Comparison of ENCODE assay signal across 22 cellular contexts in the genomic region with DNA sequence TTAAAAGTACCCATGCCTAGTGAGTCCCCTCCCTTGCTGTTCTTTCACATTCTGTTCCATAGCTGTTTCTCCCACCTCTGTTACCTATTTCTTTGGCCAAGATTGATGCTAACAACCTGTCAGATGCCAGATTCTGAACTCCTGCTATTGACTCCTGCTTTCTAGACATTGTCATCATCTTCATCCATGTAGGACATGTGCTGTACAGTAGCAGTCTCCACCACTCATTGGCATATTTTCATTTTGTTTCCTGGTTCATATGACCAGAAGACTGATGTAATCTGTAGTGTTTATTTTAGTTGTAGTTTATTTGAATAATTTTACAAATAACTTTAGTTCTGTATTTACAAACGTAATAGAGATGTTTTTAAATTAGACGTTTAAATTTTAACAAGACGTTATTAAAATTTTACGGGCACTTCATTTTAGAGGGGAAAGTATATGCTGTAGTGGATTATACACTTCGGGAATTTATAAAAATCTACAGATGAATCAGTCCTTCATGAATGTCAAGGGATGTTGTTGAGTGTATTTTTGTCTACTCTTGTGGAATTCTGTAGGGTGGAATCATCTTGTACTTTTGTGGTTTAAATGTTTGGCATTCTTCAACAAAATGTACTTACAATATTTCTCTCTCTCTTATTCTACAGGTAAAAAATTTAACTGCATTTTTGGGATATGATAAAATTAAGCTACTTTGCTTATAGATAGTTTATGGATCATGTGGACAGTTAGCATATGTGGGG. TPM values are rescaled to one million over a fixed set of nuclear protein-coding genes. Genes with fewer than 3 reads are reported as not detected.
DNase-seq lines count a peak whose midpoint lies in the region; ATAC-seq, FAIRE-seq and TF ChIP-seq lines count a peak whose summit lies in the region.
"Had no signal": no experiment of that assay in that cellular context is flagged by ENCODE, and none has a peak within 500 bp of the region (broad histone marks: within the 10 kb centered on the region; RNA-seq: fewer than 3 reads in every experiment).

No MANE protein-coding gene starts in this region.

- no peaks in the 10 kb centered on the region for H3K79me2 ChIP-seq in HepG2 (ENCODE audit: insufficient read depth, low read length)

- H3K27ac ChIP-seq in HepG2 (ENCODE audit: extremely low read length, insufficient read depth, low read length) (no peak overlapping the region), right lobe of liver (no peak overlapping the region), left ventricle myocardium inferior (replicated peaks) (no peak overlapping the region), adrenal gland (no peak overlapping the region)
- H3K27ac ChIP-seq: C4-2B, GM23248, HL-60, KMS-11 had no signal

- no peak overlapping the region for H3K9ac ChIP-seq in HepG2 (ENCODE audit: insufficient read depth, low read depth, low read length)
- H3K9ac ChIP-seq: GM23248, KMS-11 had no signal

- H3K27me3 ChIP-seq in HepG2 (ENCODE audit: control insufficient read depth in 1 of 2, insufficient read depth in 2 of 2, low read length in 2 of 2) (no peaks in the 10 kb centered on the region), right lobe of liver (no peaks in the 10 kb centered on the region), left ventricle myocardium inferior (ENCODE audit: low read depth) (no peaks in the 10 kb centered on the region), adrenal gland (no peaks in the 10 kb centered on the region)

- 97% methylated on average over 5 of the region's 5 CpGs for WGBS in HepG2 (ENCODE audit: low lambda C conversion rate)
- WGBS in right lobe of liver (ENCODE audit: insufficient coverage, low coverage, low lambda C conversion rate, missing lambda C conversion rate), result 92% methylated on average over 5 of the region's 5 CpGs
- WGBS in adrenal gland, 4 donors, result 95 to 99% (median 98%) methylated on average over 5 of the region's 5 CpGs

- no peak for TF ChIP-seq CTCF in HepG2 (CRISPR knock-in tag; IDR thresholded peaks at IDR 0.05)
- no peak for TF ChIP-seq CTCF in right lobe of liver (IDR thresholded peaks at IDR 0.05)
- no peak for TF ChIP-seq CTCF in left ventricle myocardium inferior (IDR thresholded peaks at IDR 0.05; ENCODE audit: borderline replicate concordance)
- no peak for TF ChIP-seq CTCF in adrenal gland (IDR thresholded peaks at IDR 0.05)

- POLR2A ChIA-PET in HepG2 (lab: Yijun Ruan, JAX), result no interaction called here

- no peak for ATAC-seq in HepG2
- no peak for ATAC-seq in right lobe of liver
- no peak for ATAC-seq in GM18858 (IDR thresholded peaks at IDR 0.05; ENCODE audit: unreplicated experiment)
- ATAC-seq: GM12878, Right ventricle myocardium inferior had no signal

- no peak overlapping the region for H3K4me2 ChIP-seq in HepG2 (ENCODE audit: low read depth, low read length)
- H3K4me2 ChIP-seq: KMS-11 had no signal

- no peaks in the 10 kb centered on the region for H4K20me1 ChIP-seq in HepG2 (ENCODE audit: insufficient read depth, low read length)

- intact Hi-C loops in HepG2 (cut with micrococcal nuclease; ENCODE audit: unreplicated experiment) (no loop called here), right lobe of liver (cut with DNase I) (no loop called here), left ventricle myocardium inferior (cut with micrococcal nuclease) (no loop called here), adrenal gland (cut with DNase I) (no loop called here)

- CTCF ChIA-PET in HepG2 (lab: Yijun Ruan, JAX; ENCODE audit: low intra/inter-chr PET ratio, low total read pairs), result no interaction called here

- TF ChIP-seq EP300 in HepG2 (IDR thresholded peaks at IDR 0.05; ENCODE audit: low read depth in 2 of 2, low read length in 2 of 2) (no peak), HepG2 (CRISPR knock-in tag; IDR thresholded peaks at IDR 0.05; ENCODE audit: borderline replicate concordance) (no peak)

- in situ Hi-C loops in HepG2 (cut with HindIII; ENCODE audit: extremely low pct_ligation_motif_present, low pct_unique_long_range_greater_than_20kb), result no loop called here

- H3K4me1 ChIP-seq in HepG2 (ENCODE audit: insufficient read depth, low read length) (no peaks in the 10 kb centered on the region), right lobe of liver (peaks cover 0 to 7% (median 0%) of the 10 kb centered on the region in 4 donors), left ventricle myocardium inferior (no peaks in the 10 kb centered on the region), adrenal gland (replicated peaks in 1 of 2) (no peaks in the 10 kb centered on the region)

- BruUV-seq in HepG2 (replicated peaks; lab: Mats Ljungman, UMichigan), result no TSS peak

- H3K36me3 ChIP-seq in HepG2 (replicated peaks in 1 of 2; ENCODE audit: control insufficient read depth in 1 of 2, insufficient read depth in 2 of 2, low read length in 2 of 2) (peaks cover 23 to 72% of the 10 kb centered on the region in 2 experiments), right lobe of liver (peaks cover 0 to 48% (median 16%) of the 10 kb centered on the region in 4 donors), left ventricle myocardium inferior (peaks cover 73% of the 10 kb centered on the region), adrenal gland (replicated peaks in 1 of 2) (peaks cover 0 to 46% of the 10 kb centered on the region in 2 donors)

- no peak overlapping the region for H2AFZ ChIP-seq in HepG2 (ENCODE audit: low read length)
- H2AFZ ChIP-seq: GM23248 had no signal

- FAIRE-seq in HepG2 (lab: Jason Lieb, UNC), result no peak
- peak; percentile 5 for FAIRE-seq in colon (lab: Jason Lieb, UNC)
- FAIRE-seq: D721Med, GM12878 had no signal

- no peak for DNase-seq in HepG2 (ENCODE audit: low spot score)
- no peak for DNase-seq in right lobe of liver
- peak; percentile 42 for DNase-seq in amniotic epithelial cell (ENCODE audit: low read depth)
- no peak for DNase-seq in left ventricle myocardium inferior
- no peak for DNase-seq in OCI-M1 (lab: John Stamatoyannopoulos, UW)
- no peak for DNase-seq in adrenal gland
- DNase-seq: DMS79, GM23248, H9, NCI-H1694, NCI-H2081, NCI-H2171, NCI-H446, NCI-H526 had no signal

- TF ChIP-seq POLR2A in HepG2 (IDR thresholded peaks at IDR 0.05; ENCODE audit: insufficient read depth in 1 of 2, low read depth in 2 of 2, low read length in 2 of 2) (no peak), right lobe of liver (IDR thresholded peaks at IDR 0.05) (no peak), adrenal gland (IDR thresholded peaks at IDR 0.05) (no peak)

- no peak for TF ChIP-seq RAD21 in HepG2 (CRISPR knock-in tag; IDR thresholded peaks at IDR 0.05)

- no peak overlapping the region for H3K4me3 ChIP-seq in HepG2 (replicated peaks in 1 of 3; ENCODE audit: insufficient read depth in 1 of 3, low read depth in 2 of 3, low read length in 3 of 3)
- no peak overlapping the region for H3K4me3 ChIP-seq in right lobe of liver
- no peak overlapping the region for H3K4me3 ChIP-seq in left ventricle myocardium inferior
- no peak overlapping the region for H3K4me3 ChIP-seq in adrenal gland
- H3K4me3 ChIP-seq: GM12878, GM23248 had no signal

- H3K9me3 ChIP-seq in HepG2 (ENCODE audit: low read length), result no peaks in the 10 kb centered on the region
- no peaks in the 10 kb centered on the region for H3K9me3 ChIP-seq in right lobe of liver
- no peaks in the 10 kb centered on the region for H3K9me3 ChIP-seq in left ventricle myocardium inferior (replicated peaks)
- peaks cover 0 to 7% (median 0%) of the 10 kb centered on the region in 3 donors for H3K9me3 ChIP-seq in adrenal gland (replicated peaks in 1 of 3)

TF ChIP-seq in HepG2, 621 proteins besides CTCF, POLR2A, EP300 and RAD21:
- TF ChIP-seq RBM22 (optimal IDR thresholded peaks at IDR 0.05; ENCODE audit: low read length) (peak; percentile 39), ARHGAP35 (CRISPR knock-in tag; IDR thresholded peaks at IDR 0.05; ENCODE audit: borderline replicate concordance) (no peak)

RNA-seq across cellular contexts. Expression of a gene that starts 34.1 kb away (rescaled TPM):
- total RNA-seq in HepG2 (2016; rRNA removed; fragmentation: Illumina TruSeq; extraction: Trizol), result 66.0 and 81.9 TPM in 2 replicates
- total RNA-seq in HepG2 (2016; cell fraction: cytosol; rRNA removed; fragmentation: Illumina TruSeq; extraction: Trizol; ENCODE audit: low read depth), result 21.2 and 26.8 TPM in 2 replicates
- total RNA-seq in HepG2 (2016; cell fraction: insoluble cytoplasmic fraction; rRNA removed; fragmentation: Illumina TruSeq; extraction: Trizol), result 67.4 and 74.9 TPM in 2 replicates
- total RNA-seq in HepG2 (2016; cell fraction: membrane; rRNA removed; fragmentation: Illumina TruSeq; extraction: Trizol), result 20.1 and 28.0 TPM in 2 replicates
- total RNA-seq in HepG2 (2016; cell fraction: nucleus; rRNA removed; fragmentation: Illumina TruSeq; extraction: Trizol), result 235 and 261 TPM in 2 replicates
- polyA plus RNA-seq in HepG2 (2011; rRNA removed), result 31.9 and 42.2 TPM in 2 replicates
- polyA plus RNA-seq in HepG2 (2011; cell fraction: cytosol; rRNA removed), result 13.5 and 18.7 TPM in 2 replicates
- 53.6 and 65.0 TPM in 2 replicates for polyA plus RNA-seq in HepG2 (2011; cell fraction: nucleus; rRNA removed)
- polyA plus RNA-seq in HepG2 (2012), result 22.7 and 30.6 TPM in 2 replicates
- 3.1 and 3.6 TPM in 2 replicates for polyA plus RNA-seq in HepG2 (2016; cell fraction: cytosol; fragmentation: Illumina TruSeq; extraction: Trizol; ENCODE audit: low read depth)
- polyA plus RNA-seq in HepG2 (2016; cell fraction: insoluble cytoplasmic fraction; fragmentation: Illumina TruSeq; extraction: Trizol; ENCODE audit: low read depth), result 45.8 and 49.9 TPM in 2 replicates
- polyA plus RNA-seq in HepG2 (2016; cell fraction: membrane; fragmentation: Illumina TruSeq; extraction: Trizol; ENCODE audit: low read depth), result 6.0 and 6.4 TPM in 2 replicates
- 68.3 and 74.4 TPM in 2 replicates for polyA plus RNA-seq in HepG2 (2016; cell fraction: nucleus; fragmentation: Illumina TruSeq; extraction: Trizol; ENCODE audit: insufficient read depth, low read depth)
- 15.0 and 25.2 TPM in 2 replicates for polyA minus RNA-seq in HepG2 (2011; rRNA and poly(A)+ RNA removed; ENCODE audit: low replicate concordance)
- polyA minus RNA-seq in HepG2 (2011; cell fraction: cytosol; rRNA and poly(A)+ RNA removed), result 13.2 and 16.8 TPM in 2 replicates
- polyA minus RNA-seq in HepG2 (2011; cell fraction: nucleus; rRNA and poly(A)+ RNA removed), result 381 and 440 TPM in 2 replicates
- 10 to 100 TPM; 12.6 to 36.0 (median 25.3) TPM for total RNA-seq in right lobe of liver
- total RNA-seq in left ventricle myocardium inferior, result 9.2 TPM
- 10 to 100 TPM; 10.9 to 24.0 (median 17.9) TPM for total RNA-seq in adrenal gland
- 10 to 100 TPM in 2 of 3 donors, 1 to 10 TPM in 1; 9.7 to 21.3 (median 12.5) TPM for polyA plus RNA-seq in adrenal gland
